8 cellular contexts compared by ENCODE assay signal in genomic region chr19:7705387-7706187, GRCh38. TPM values are rescaled to one million over a fixed set of nuclear protein-coding genes. Genes with fewer than 3 reads are reported as not detected.
DNase-seq lines count a peak whose midpoint lies in the region; ATAC-seq and TF ChIP-seq lines count a peak whose summit lies in the region.

No MANE protein-coding gene starts in this region.

- peak overlapping the region in 1 of 4 donors; percentile 7 for H3K27ac ChIP-seq in gastrocnemius medialis
- H3K27ac ChIP-seq in vagina: no peak overlapping the region

- in situ Hi-C loops in gastrocnemius medialis (cut with MboI; ENCODE audit: low sequenced_read_pairs in 4 of 4): no loop called here

- H3K9me3 ChIP-seq in gastrocnemius medialis (no peaks in the 10 kb centered on the region), vagina (no peaks in the 10 kb centered on the region)

- TF ChIP-seq CTCF in gastrocnemius medialis (IDR thresholded peaks at IDR 0.05 in 4 of 5, conservative IDR thresholded peaks at IDR 0.05 in 1 of 5) (no peak), vagina (IDR thresholded peaks at IDR 0.05) (no peak)

- H3K4me1 ChIP-seq in gastrocnemius medialis (no peaks in the 10 kb centered on the region), vagina (no peaks in the 10 kb centered on the region)

- DNase-seq in SKM-1 (lab: John Stamatoyannopoulos, UW; ENCODE audit: unreplicated experiment) (peak; percentile 90), gastrocnemius medialis (peak; percentile 20 to 37), NCI-H2081 treated with DMSO at 0.1 percent for 48 hours (lab: John Stamatoyannopoulos, UW) (no peak), vagina (ENCODE audit: extremely low spot score in 2 of 2) (no peak), NCI-H2227 (lab: John Stamatoyannopoulos, UW; ENCODE audit: unreplicated experiment) (no peak), glomerular visceral epithelial cell (ENCODE audit: extremely low spot score) (no peak)
- peak in 3 of 4 experiments; percentile 27 to 57 (median 54) for DNase-seq in activated naive CD4-positive, alpha-beta T cell (lab: John Stamatoyannopoulos, UW)

- H3K4me3 ChIP-seq in gastrocnemius medialis (no peak overlapping the region), vagina (no peak overlapping the region)

- no peaks in the 10 kb centered on the region for H3K36me3 ChIP-seq in gastrocnemius medialis
- no peaks in the 10 kb centered on the region for H3K36me3 ChIP-seq in vagina

- H3K27me3 ChIP-seq in gastrocnemius medialis: peaks cover 0 to 8% (median 3%) of the 10 kb centered on the region in 3 donors
- no peaks in the 10 kb centered on the region for H3K27me3 ChIP-seq in vagina

- TF ChIP-seq POLR2A in gastrocnemius medialis (IDR thresholded peaks at IDR 0.05) (no peak), vagina (IDR thresholded peaks at IDR 0.05) (no peak)

- peak; percentile 39 for ATAC-seq in GM21528 (IDR thresholded peaks at IDR 0.05; ENCODE audit: low FRiP score, unreplicated experiment)
- ATAC-seq in gastrocnemius medialis: no peak

- intact Hi-C loops in gastrocnemius medialis (cut with DNase I; ENCODE audit: low total_unique reads) (no loop called here), vagina (cut with DNase I) (no loop called here)

RNA-seq across cellular contexts. Expression of gene FCER2, which starts 3.7 kb away (rescaled TPM):
- total RNA-seq in gastrocnemius medialis: not detected
- not detected for total RNA-seq in vagina

RNA-seq across cellular contexts. Expression of gene TRAPPC5, which starts 25.0 kb away (rescaled TPM):
- total RNA-seq in gastrocnemius medialis: 100 to 1,000 TPM; 109 to 146 (median 126) TPM
- total RNA-seq in vagina: 87.2 TPM

RNA-seq across cellular contexts. Expression of gene CLEC4G, which starts 26.3 kb away (rescaled TPM):
- total RNA-seq in gastrocnemius medialis (under 1 TPM in 1 of 4 donors, not detected in 3; 0.86 TPM), vagina (0.98 TPM)

RNA-seq across cellular contexts. Expression of gene MCEMP1, which starts 28.7 kb away (rescaled TPM):
- total RNA-seq in gastrocnemius medialis: 1 to 10 TPM in 1 of 4 donors, under 1 TPM in 1, not detected in 2; 0.16 to 1.2 TPM
- not detected for total RNA-seq in vagina

RNA-seq across cellular contexts. Expression of gene RETN, which starts 36.7 kb away (rescaled TPM):
- total RNA-seq in gastrocnemius medialis: 1 to 10 TPM in 1 of 4 donors, not detected in 3; 1.2 TPM
- not detected for total RNA-seq in vagina

Comparison
In these comparisons a context has a peak if more than half of its experiments do, and no peak if none do; other contexts are left out.
1. DNase-seq: peak in SKM-1 (single experiment), activated naive CD4-positive, alpha-beta T cell (3 of 4) and gastrocnemius medialis (2 of 2); none in NCI-H2081 treated with DMSO at 0.1 percent for 48 hours (single experiment), vagina (0 of 2), NCI-H2227 (single experiment) and glomerular visceral epithelial cell (single experiment).